In genomic region chr20:44384423-44385027, GRCh38 we compare ENCODE assay signal across 8 cellular contexts. TPM values are rescaled to one million over a fixed set of nuclear protein-coding genes. Genes with fewer than 3 reads are reported as not detected.
A peak's percentile ranks its signal among the peaks of the same experiment; 100 is the strongest.
DNase-seq lines count a peak whose midpoint lies in the region; ATAC-seq and FAIRE-seq lines count a peak whose summit lies in the region.

No MANE protein-coding gene starts in this region.

- H3K4me3 ChIP-seq in mucosa of rectum (ENCODE audit: low read length in 2 of 2) = no peak overlapping the region

- in situ Hi-C loops in Caki2 (cut with HindIII; ENCODE audit: low pct_unique_long_range_greater_than_20kb, low sequenced_read_pairs) = no loop called here

- no peaks in the 10 kb centered on the region for H3K9me3 ChIP-seq in mucosa of rectum (ENCODE audit: control insufficient read depth in 2 of 2, low read length in 2 of 2)

- peak; percentile 31 for FAIRE-seq in endometrium (lab: Jason Lieb, UNC)

- DNase-seq in Caki2 (ENCODE audit: low read depth) = peak; percentile 54
- peak; percentile 56 for DNase-seq in NOMO-1 treated with DMSO at 0.1 percent for 48 hours (lab: John Stamatoyannopoulos, UW; ENCODE audit: unreplicated experiment)
- DNase-seq in activated CD8-positive, alpha-beta memory T cell treated with anti-CD3 and anti-CD28 coated beads for 48 hours (ENCODE audit: low read depth in 2 of 3, low spot score in 2 of 3) = peak; percentile 42 to 77 (median 75)
- peak; percentile 79 for DNase-seq in stimulated activated CD8-positive, alpha-beta memory T cell treated with anti-CD3 and anti-CD28 coated beads, Interleukin-7, amount 100 ng/mL, for 24 hours (ENCODE audit: low read depth)

- H3K27me3 ChIP-seq in mucosa of rectum (ENCODE audit: control insufficient read depth in 2 of 2, insufficient read depth in 2 of 2, low read length in 2 of 2) = no peaks in the 10 kb centered on the region

- peak; percentile 55 for ATAC-seq in HG03342 (IDR thresholded peaks at IDR 0.05; ENCODE audit: unreplicated experiment)
- no peak for ATAC-seq in HG03571 (IDR thresholded peaks at IDR 0.05; ENCODE audit: unreplicated experiment)

- peaks cover 0 to 3% of the 10 kb centered on the region in 2 donors for H3K36me3 ChIP-seq in mucosa of rectum (ENCODE audit: control insufficient read depth in 2 of 2, insufficient read depth in 2 of 2, low read length in 2 of 2)

- peaks cover 7 to 22% of the 10 kb centered on the region in 2 donors for H3K4me1 ChIP-seq in mucosa of rectum (ENCODE audit: control insufficient read depth in 2 of 2, insufficient read depth in 2 of 2, low read length in 2 of 2)

- peak overlapping the region; percentile 2 to 47 for H3K9ac ChIP-seq in mucosa of rectum (ENCODE audit: low read depth in 1 of 2, low read length in 2 of 2)

- no peak overlapping the region for H3K27ac ChIP-seq in mucosa of rectum (ENCODE audit: low read depth in 2 of 2, low read length in 2 of 2)

RNA-seq across cellular contexts. Expression of gene HNF4A, which starts 29.0 kb away (rescaled TPM):
- not detected in 2 replicates for total RNA-seq in Caki2 (2014; rRNA removed; shearing (Covaris generic); ENCODE audit: low replicate concordance)

RNA-seq across cellular contexts. Expression of gene R3HDML, which starts 47.7 kb away (rescaled TPM):
- total RNA-seq in Caki2 (2014; rRNA removed; shearing (Covaris generic); ENCODE audit: low replicate concordance) = not detected in 2 replicates
